ENCODE assay signal across 9 cellular contexts in genomic region chr2:10331702-10332401, GRCh38. TPM values are rescaled to one million over a fixed set of nuclear protein-coding genes. Genes with fewer than 3 reads are reported as not detected.
DNase-seq lines count a peak whose midpoint lies in the region; ATAC-seq and TF ChIP-seq lines count a peak whose summit lies in the region.
"Had no signal": no experiment of that assay in that cellular context is flagged by ENCODE, and none has a peak within 500 bp of the region (broad histone marks: within the 10 kb centered on the region; RNA-seq: fewer than 3 reads in every experiment).

No MANE protein-coding gene starts in this region.

- no peak for TF ChIP-seq CTCF in Peyer's patch (IDR thresholded peaks at IDR 0.05)

- no peaks in the 10 kb centered on the region for H3K27me3 Mint-ChIP-seq in natural killer cell treated with Interleukin-12 subunit alpha and Interleukin-12 subunit beta and Interleukin-15 and Interleukin-18, amount 100 ng/mL, for 72 hours

- H3K27ac ChIP-seq in Peyer's patch = peak overlapping the region; percentile 69 to 86 (median 84)
- H3K27ac ChIP-seq: tibial artery had no signal

- peaks cover 10 to 55% (median 33%) of the 10 kb centered on the region in 4 donors for H3K4me1 ChIP-seq in Peyer's patch

- peaks cover 0 to 5% (median 0%) of the 10 kb centered on the region in 3 donors for H3K36me3 ChIP-seq in Peyer's patch

- ATAC-seq in HG03139 (IDR thresholded peaks at IDR 0.05; ENCODE audit: unreplicated experiment) = peak; percentile 68
- peak; percentile 75 to 84 for ATAC-seq in activated naive CD4-positive, alpha-beta T cell treated with anti-CD3 and anti-CD28 coated beads, Interleukin-2, amount 50 U/mL, for 72 hours
- ATAC-seq in natural killer cell treated with Interleukin-12 subunit alpha and Interleukin-12 subunit beta and Interleukin-15 and Interleukin-18, amount 100 ng/mL, for 72 hours = peak; percentile 69 to 78

- peaks cover 5 to 50% of the 10 kb centered on the region in 2 donors for H3K36me3 Mint-ChIP-seq in activated naive CD4-positive, alpha-beta T cell treated with anti-CD3 and anti-CD28 coated beads, Interleukin-2, amount 50 U/mL, for 72 hours
- H3K36me3 Mint-ChIP-seq in natural killer cell treated with Interleukin-12 subunit alpha and Interleukin-12 subunit beta and Interleukin-15 and Interleukin-18, amount 100 ng/mL, for 72 hours = no peaks in the 10 kb centered on the region

- peaks cover 29 to 45% of the 10 kb centered on the region in 2 donors for H3K4me1 Mint-ChIP-seq in natural killer cell treated with Interleukin-12 subunit alpha and Interleukin-12 subunit beta and Interleukin-15 and Interleukin-18, amount 100 ng/mL, for 72 hours (ENCODE audit: low read depth in 2 of 2)

- peak overlapping the region in 3 of 4 donors; percentile 29 to 44 (median 33) for H3K4me3 ChIP-seq in Peyer's patch

- no peaks in the 10 kb centered on the region for H3K27me3 ChIP-seq in Peyer's patch
- H3K27me3 ChIP-seq: tibial artery had no signal

- no peak for TF ChIP-seq POLR2A in Peyer's patch (IDR thresholded peaks at IDR 0.05)

- H3K27ac Mint-ChIP-seq in activated naive CD4-positive, alpha-beta T cell treated with anti-CD3 and anti-CD28 coated beads, Interleukin-2, amount 50 U/mL, for 72 hours = peak overlapping the region; percentile 92 to 97
- peak overlapping the region; percentile 77 to 89 for H3K27ac Mint-ChIP-seq in natural killer cell treated with Interleukin-12 subunit alpha and Interleukin-12 subunit beta and Interleukin-15 and Interleukin-18, amount 100 ng/mL, for 72 hours

- H3K4me3 Mint-ChIP-seq in natural killer cell treated with Interleukin-12 subunit alpha and Interleukin-12 subunit beta and Interleukin-15 and Interleukin-18, amount 100 ng/mL, for 72 hours = peak overlapping the region; percentile 87

- DNase-seq in GM19238 (ENCODE audit: insufficient read length, low spot score) (peak; percentile 40), Peyer's patch (peak in 2 of 3 donors; percentile 69 to 82), SHP77 treated with DMSO at 0.1 percent for 48 hours (lab: John Stamatoyannopoulos, UW) (no peak), glomerular visceral epithelial cell (ENCODE audit: extremely low spot score) (no peak), GM03348 (ENCODE audit: low spot score) (no peak)
- DNase-seq in activated naive CD4-positive, alpha-beta T cell treated with anti-CD3 and anti-CD28 coated beads, Interleukin-2, amount 50 U/mL, for 72 hours (ENCODE audit: low spot score in 2 of 2) = peak; percentile 51 to 84
- DNase-seq in natural killer cell treated with Interleukin-12 subunit alpha and Interleukin-12 subunit beta and Interleukin-15 and Interleukin-18, amount 100 ng/mL, for 72 hours (ENCODE audit: low spot score) = peak; percentile 64

- H3K9me3 Mint-ChIP-seq in activated naive CD4-positive, alpha-beta T cell treated with anti-CD3 and anti-CD28 coated beads, Interleukin-2, amount 50 U/mL, for 72 hours = no peaks in the 10 kb centered on the region
- no peaks in the 10 kb centered on the region for H3K9me3 Mint-ChIP-seq in natural killer cell treated with Interleukin-12 subunit alpha and Interleukin-12 subunit beta and Interleukin-15 and Interleukin-18, amount 100 ng/mL, for 72 hours

- no peaks in the 10 kb centered on the region for H3K9me3 ChIP-seq in Peyer's patch

RNA-seq across cellular contexts. Expression of gene HPCAL1, which starts 29.1 kb away (rescaled TPM):
- total RNA-seq in Peyer's patch = 100 to 1,000 TPM; 123 to 270 (median 156) TPM
- total RNA-seq in activated naive CD4-positive, alpha-beta T cell treated with anti-CD3 and anti-CD28 coated beads, Interleukin-2, amount 50 U/mL, for 72 hours = 10 to 100 TPM; 46.0 to 96.5 TPM
- 10 to 100 TPM; 13.8 to 19.0 TPM for total RNA-seq in natural killer cell treated with Interleukin-12 subunit alpha and Interleukin-12 subunit beta and Interleukin-15 and Interleukin-18, amount 100 ng/mL, for 72 hours

Comparison
In these comparisons a context has a peak if more than half of its experiments do, and no peak if none do; other contexts are left out.
1. DNase-seq: peak in GM19238 (single experiment), Peyer's patch (2 of 3), activated naive CD4-positive, alpha-beta T cell treated with anti-CD3 and anti-CD28 coated beads, Interleukin-2, amount 50 U/mL, for 72 hours (2 of 2) and natural killer cell treated with Interleukin-12 subunit alpha and Interleukin-12 subunit beta and Interleukin-15 and Interleukin-18, amount 100 ng/mL, for 72 hours (single experiment); none in SHP77 treated with DMSO at 0.1 percent for 48 hours (single experiment), glomerular visceral epithelial cell (single experiment) and GM03348 (single experiment).
2. Peak in every context shown above with its lines, with median percentiles within 50 percentile points of each other: ATAC-seq.